ENCODE assay signal across 27 cellular contexts in the genomic region with DNA sequence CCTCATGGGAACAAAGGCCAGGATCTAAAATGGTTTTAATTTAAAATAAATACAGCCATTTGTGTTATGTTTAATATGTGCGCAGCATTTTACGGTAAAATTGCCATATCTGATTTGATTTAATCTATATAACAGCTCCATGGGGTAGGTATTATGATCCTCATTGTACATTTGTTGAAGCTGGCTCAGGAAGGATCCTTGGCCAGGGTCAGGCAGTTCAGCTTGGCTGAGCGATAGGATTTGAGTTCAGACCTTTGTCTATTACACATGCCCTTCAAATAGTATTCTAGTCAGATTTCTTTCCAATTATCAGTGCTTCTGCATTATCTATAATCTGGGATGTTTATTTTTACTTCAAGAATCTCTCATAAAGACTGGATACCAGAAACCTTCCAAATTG.
"Had no signal": no experiment of that assay in that cellular context is flagged by ENCODE, and none has a peak within 500 bp of the region (broad histone marks: within the 10 kb centered on the region; RNA-seq: fewer than 3 reads in every experiment).

No MANE protein-coding gene starts in this region.

- DNase-seq: stimulated activated CD4-positive, alpha-beta T cell treated with anti-CD3 and anti-CD28 coated beads, Interleukin-2, amount 100 ng/mL, for 48 hours; stimulated activated CD4-positive, alpha-beta T cell treated with anti-CD3 and anti-CD28 coated beads, Interleukin-4, amount 100 ng/mL, for 1 hour; stimulated activated CD4-positive, alpha-beta T cell treated with anti-CD3 and anti-CD28 coated beads, Interleukin-4, amount 100 ng/mL, for 24 hours; stimulated activated CD4-positive, alpha-beta T cell treated with anti-CD3 and anti-CD28 coated beads, Interleukin-4, amount 100 ng/mL, for 4 hours; stimulated activated CD8-positive, alpha-beta memory T cell treated with anti-CD3 and anti-CD28 coated beads, Interleukin-4, amount 100 ng/mL, for 48 hours; stimulated activated naive B cell treated with anti-CD40 and anti-IgM and Interleukin-4, amounts not matched to agents 10 μg/mL and 1 μg/mL and 100 μg/mL, for 72 hours; stimulated activated naive CD4-positive, alpha-beta T cell; stimulated activated naive CD4-positive, alpha-beta T cell treated with Interleukin-2 at 50 U/mL for 16 hours; stimulated activated naive CD8-positive, alpha-beta T cell treated with anti-CD3 and anti-CD28 coated beads, Interleukin-15, amount 100 ng/mL, for 72 hours; stimulated activated naive CD8-positive, alpha-beta T cell treated with anti-CD3 and anti-CD28 coated beads, Interleukin-15, Interleukin-2, amounts not matched to agents 100 U/mL and 50 U/mL, for 24 hours; stomach; testis; thyroid gland; tibial artery; transverse colon; trophoblast cell; upper lobe of left lung; upper lobe of right lung; uterus had no signal

- H3K27ac ChIP-seq: stomach, suprapubic skin, testis, thoracic aorta, thyroid gland, tibial artery, tibial nerve, transverse colon, upper lobe of left lung, upper lobe of right lung, uterus, vagina had no signal

- H3K9me3 ChIP-seq: stomach, testis, thoracic aorta, thyroid gland, tibial artery, transverse colon, upper lobe of left lung, upper lobe of right lung, uterus, vagina had no signal

- H3K9me3 Mint-ChIP-seq: type B pancreatic cell had no signal

- H3K36me3 Mint-ChIP-seq: stimulated activated effector memory CD8-positive, alpha-beta T cell treated with anti-CD3 and anti-CD28 coated beads, Interleukin-12 subunit alpha, Interleukin-12 subunit beta, amount 100 ng/mL, for 72 hours; stimulated activated memory B cell treated with anti-CD40 and anti-IgM and Interleukin-4, amounts not matched to agents 10 μg/mL and 1 μg/mL and 100 μg/mL, for 72 hours; stimulated activated naive B cell treated with anti-CD40 and anti-IgM and Interleukin-4, amounts not matched to agents 10 μg/mL and 1 μg/mL and 100 μg/mL, for 72 hours; type B pancreatic cell had no signal

- H3K4me1 ChIP-seq: stomach, suprapubic skin, testis, thyroid gland, tibial artery, tibial nerve, transverse colon, upper lobe of left lung, upper lobe of right lung, uterus, vagina had no signal

- H3K4me1 Mint-ChIP-seq: stimulated activated effector memory CD8-positive, alpha-beta T cell treated with anti-CD3 and anti-CD28 coated beads, Interleukin-12 subunit alpha, Interleukin-12 subunit beta, amount 100 ng/mL, for 72 hours; stimulated activated memory B cell treated with anti-CD40 and anti-IgM and Interleukin-4, amounts not matched to agents 10 μg/mL and 1 μg/mL and 100 μg/mL, for 72 hours; stimulated activated naive B cell treated with anti-CD40 and anti-IgM and Interleukin-4, amounts not matched to agents 10 μg/mL and 1 μg/mL and 100 μg/mL, for 72 hours; stimulated activated naive CD8-positive, alpha-beta T cell treated with anti-CD3 and anti-CD28 coated beads, Interleukin-15, amount 100 ng/mL, for 72 hours had no signal

- H3K27me3 Mint-ChIP-seq: stimulated activated memory B cell treated with anti-CD40 and anti-IgM and Interleukin-4, amounts not matched to agents 10 μg/mL and 1 μg/mL and 100 μg/mL, for 72 hours; stimulated activated naive B cell treated with anti-CD40 and anti-IgM and Interleukin-4, amounts not matched to agents 10 μg/mL and 1 μg/mL and 100 μg/mL, for 72 hours; stimulated activated naive CD8-positive, alpha-beta T cell treated with anti-CD3 and anti-CD28 coated beads, Interleukin-15, amount 100 ng/mL, for 72 hours; stimulated activated naive CD8-positive, alpha-beta T cell treated with anti-CD3 and anti-CD28 coated beads, Interleukin-15, Interleukin-2, amounts not matched to agents 100 ng/mL and 50 ng/mL, for 24 hours had no signal

- H3K27me3 ChIP-seq: stomach, suprapubic skin, testis, thyroid gland, tibial artery, tibial nerve, transverse colon, upper lobe of left lung, upper lobe of right lung, uterus, vagina had no signal

- H3K36me3 ChIP-seq: stomach, suprapubic skin, thoracic aorta, thyroid gland, tibial artery, tibial nerve, transverse colon, upper lobe of left lung, upper lobe of right lung, uterus, vagina had no signal

- H3K4me3 Mint-ChIP-seq: stimulated activated effector memory CD8-positive, alpha-beta T cell treated with anti-CD3 and anti-CD28 coated beads, Interleukin-12 subunit alpha, Interleukin-12 subunit beta, amount 100 ng/mL, for 72 hours; stimulated activated memory B cell treated with anti-CD40 and anti-IgM and Interleukin-4, amounts not matched to agents 10 μg/mL and 1 μg/mL and 100 μg/mL, for 72 hours; stimulated activated naive B cell treated with anti-CD40 and anti-IgM and Interleukin-4, amounts not matched to agents 10 μg/mL and 1 μg/mL and 100 μg/mL, for 72 hours; stimulated activated naive CD8-positive, alpha-beta T cell treated with anti-CD3 and anti-CD28 coated beads, Interleukin-15, amount 100 ng/mL, for 72 hours; stimulated activated naive CD8-positive, alpha-beta T cell treated with anti-CD3 and anti-CD28 coated beads, Interleukin-15, Interleukin-2, amounts not matched to agents 100 ng/mL and 50 ng/mL, for 24 hours; type B pancreatic cell had no signal

- ATAC-seq: stimulated activated effector memory CD8-positive, alpha-beta T cell treated with anti-CD3 and anti-CD28 coated beads, Interleukin-12 subunit alpha, Interleukin-12 subunit beta, amount 100 ng/mL, for 72 hours; stimulated activated memory B cell treated with anti-CD40 and anti-IgM and Interleukin-4, amounts not matched to agents 10 μg/mL and 1 μg/mL and 100 μg/mL, for 72 hours; stimulated activated naive B cell treated with anti-CD40 and anti-IgM and Interleukin-4, amounts not matched to agents 10 μg/mL and 1 μg/mL and 100 μg/mL, for 72 hours; stimulated activated naive CD8-positive, alpha-beta T cell treated with anti-CD3 and anti-CD28 coated beads, Interleukin-15, amount 100 ng/mL, for 72 hours; stimulated activated naive CD8-positive, alpha-beta T cell treated with anti-CD3 and anti-CD28 coated beads, Interleukin-15, Interleukin-2, amounts not matched to agents 100 U/mL and 50 U/mL, for 24 hours; upper lobe of right lung had no signal

- H3K27ac Mint-ChIP-seq: stimulated activated effector memory CD8-positive, alpha-beta T cell treated with anti-CD3 and anti-CD28 coated beads, Interleukin-12 subunit alpha, Interleukin-12 subunit beta, amount 100 ng/mL, for 72 hours; stimulated activated memory B cell treated with anti-CD40 and anti-IgM and Interleukin-4, amounts not matched to agents 10 μg/mL and 1 μg/mL and 100 μg/mL, for 72 hours; stimulated activated naive B cell treated with anti-CD40 and anti-IgM and Interleukin-4, amounts not matched to agents 10 μg/mL and 1 μg/mL and 100 μg/mL, for 72 hours; stimulated activated naive CD8-positive, alpha-beta T cell treated with anti-CD3 and anti-CD28 coated beads, Interleukin-15, amount 100 ng/mL, for 72 hours; stimulated activated naive CD8-positive, alpha-beta T cell treated with anti-CD3 and anti-CD28 coated beads, Interleukin-15, Interleukin-2, amounts not matched to agents 100 ng/mL and 50 ng/mL, for 24 hours; type B pancreatic cell had no signal

- H3K4me3 ChIP-seq: stomach, suprapubic skin, testis, thoracic aorta, thyroid gland, tibial artery, tibial nerve, transverse colon, upper lobe of left lung, upper lobe of right lung, uterus, vagina had no signal
